ENCODE assay signal across 23 cellular contexts in genomic region chr3:128381609-128382008, GRCh38.
DNase-seq lines count a peak whose midpoint lies in the region; ATAC-seq and TF ChIP-seq lines count a peak whose summit lies in the region.
"Had no signal": no experiment of that assay in that cellular context is flagged by ENCODE, and none has a peak within 500 bp of the region (broad histone marks: within the 10 kb centered on the region; RNA-seq: fewer than 3 reads in every experiment).

No MANE protein-coding gene starts in this region.

- peak overlapping the region; percentile 100 for H3K27ac ChIP-seq in VCaP
- H3K27ac ChIP-seq in tibial artery, result peak overlapping the region; percentile 69 to 72
- H3K27ac ChIP-seq in substantia nigra (ENCODE audit: low read depth, low read length, poor library complexity, severe bottlenecking), result no peak overlapping the region
- H3K27ac ChIP-seq: A549, gastroesophageal sphincter had no signal

- peak overlapping the region; percentile 46 for H3K27ac Mint-ChIP-seq in activated naive CD4-positive, alpha-beta T cell treated with anti-CD3 and anti-CD28 coated beads for 36 hours
- H3K27ac Mint-ChIP-seq in activated naive CD4-positive, alpha-beta T cell treated with anti-CD3 and anti-CD28 coated beads, Interleukin-2, amount 50 U/mL, for 72 hours, result no peak overlapping the region
- peak overlapping the region; percentile 20 to 89 (median 83) for H3K27ac Mint-ChIP-seq in nephron
- H3K27ac Mint-ChIP-seq: activated naive CD8-positive, alpha-beta T cell treated with anti-CD3 and anti-CD28 coated beads, Interleukin-2, amount 50 U/mL, for 24 hours; stimulated activated memory B cell treated with anti-CD40 and anti-IgM and Interleukin-4, amounts not matched to agents 10 μg/mL and 1 μg/mL and 100 μg/mL, for 72 hours had no signal

- intact Hi-C loops in activated naive CD4-positive, alpha-beta T cell treated with anti-CD3 and anti-CD28 coated beads for 36 hours (cut with micrococcal nuclease), result no loop called here
- intact Hi-C loops in tibial artery (cut with DNase I; ENCODE audit: low total_unique reads), result no loop called here

- CTCF ChIA-PET in activated naive CD4-positive, alpha-beta T cell treated with anti-CD3 and anti-CD28 coated beads for 36 hours (lab: Charles Lee), result no interaction called here

- H3K4me3 ChIP-seq in tibial artery, result no peak overlapping the region
- H3K4me3 ChIP-seq: A549, gastroesophageal sphincter had no signal

- H3K36me3 Mint-ChIP-seq in activated naive CD4-positive, alpha-beta T cell treated with anti-CD3 and anti-CD28 coated beads for 36 hours (ENCODE audit: low read depth), result no peaks in the 10 kb centered on the region
- no peaks in the 10 kb centered on the region for H3K36me3 Mint-ChIP-seq in activated naive CD4-positive, alpha-beta T cell treated with anti-CD3 and anti-CD28 coated beads, Interleukin-2, amount 50 U/mL, for 72 hours
- H3K36me3 Mint-ChIP-seq in nephron (ENCODE audit: low read depth), result peaks cover 6% of the 10 kb centered on the region

- no peaks in the 10 kb centered on the region for H3K9me3 Mint-ChIP-seq in activated naive CD4-positive, alpha-beta T cell treated with anti-CD3 and anti-CD28 coated beads for 36 hours
- no peaks in the 10 kb centered on the region for H3K9me3 Mint-ChIP-seq in activated naive CD4-positive, alpha-beta T cell treated with anti-CD3 and anti-CD28 coated beads, Interleukin-2, amount 50 U/mL, for 72 hours
- H3K9me3 Mint-ChIP-seq in nephron, result no peaks in the 10 kb centered on the region
- H3K9me3 Mint-ChIP-seq: activated naive CD8-positive, alpha-beta T cell treated with anti-CD3 and anti-CD28 coated beads, Interleukin-2, amount 50 U/mL, for 24 hours; immature natural killer cell; naive thymus-derived CD4-positive, alpha-beta T cell; stimulated activated memory B cell treated with anti-CD40 and anti-IgM and Interleukin-4, amounts not matched to agents 10 μg/mL and 1 μg/mL and 100 μg/mL, for 72 hours had no signal

- no peaks in the 10 kb centered on the region for H3K27me3 ChIP-seq in tibial artery
- H3K27me3 ChIP-seq: gastroesophageal sphincter had no signal

- peaks cover 0 to 68% (median 64%) of the 10 kb centered on the region in 4 donors for H3K4me1 ChIP-seq in tibial artery

- H3K27me3 Mint-ChIP-seq in activated naive CD4-positive, alpha-beta T cell treated with anti-CD3 and anti-CD28 coated beads for 36 hours (ENCODE audit: low read depth), result no peaks in the 10 kb centered on the region
- H3K27me3 Mint-ChIP-seq in nephron (ENCODE audit: low read depth), result peaks cover 3% of the 10 kb centered on the region
- H3K27me3 Mint-ChIP-seq: activated naive CD8-positive, alpha-beta T cell treated with anti-CD3 and anti-CD28 coated beads, Interleukin-2, amount 50 U/mL, for 24 hours; naive thymus-derived CD4-positive, alpha-beta T cell; stimulated activated memory B cell treated with anti-CD40 and anti-IgM and Interleukin-4, amounts not matched to agents 10 μg/mL and 1 μg/mL and 100 μg/mL, for 72 hours had no signal

- H3K9me3 ChIP-seq in tibial artery, result no peaks in the 10 kb centered on the region
- H3K9me3 ChIP-seq: A549, gastroesophageal sphincter had no signal

- no peaks in the 10 kb centered on the region for H3K36me3 ChIP-seq in tibial artery
- H3K36me3 ChIP-seq: gastroesophageal sphincter had no signal

- TF ChIP-seq CTCF in VCaP (conservative IDR thresholded peaks at IDR 0.05), result no peak
- no peak for TF ChIP-seq CTCF in nephron (IDR thresholded peaks at IDR 0.05; ENCODE audit: unreplicated experiment in 3 of 3)
- no peak for TF ChIP-seq CTCF in tibial artery (IDR thresholded peaks at IDR 0.05)

- no peak overlapping the region for H3K4me3 Mint-ChIP-seq in activated naive CD4-positive, alpha-beta T cell treated with anti-CD3 and anti-CD28 coated beads for 36 hours
- no peak overlapping the region for H3K4me3 Mint-ChIP-seq in nephron
- H3K4me3 Mint-ChIP-seq: activated naive CD8-positive, alpha-beta T cell treated with anti-CD3 and anti-CD28 coated beads, Interleukin-2, amount 50 U/mL, for 24 hours; immature natural killer cell; naive thymus-derived CD4-positive, alpha-beta T cell; stimulated activated memory B cell treated with anti-CD40 and anti-IgM and Interleukin-4, amounts not matched to agents 10 μg/mL and 1 μg/mL and 100 μg/mL, for 72 hours had no signal

- ATAC-seq in activated naive CD4-positive, alpha-beta T cell treated with anti-CD3 and anti-CD28 coated beads, Interleukin-2, amount 50 U/mL, for 72 hours, result no peak
- ATAC-seq in HG02973 (IDR thresholded peaks at IDR 0.05; ENCODE audit: unreplicated experiment), result no peak
- ATAC-seq: A549; activated naive CD8-positive, alpha-beta T cell treated with anti-CD3 and anti-CD28 coated beads, Interleukin-2, amount 50 U/mL, for 24 hours; gastroesophageal sphincter; naive thymus-derived CD4-positive, alpha-beta T cell; stimulated activated memory B cell treated with anti-CD40 and anti-IgM and Interleukin-4, amounts not matched to agents 10 μg/mL and 1 μg/mL and 100 μg/mL, for 72 hours had no signal

- peaks cover 5% of the 10 kb centered on the region for H3K4me1 Mint-ChIP-seq in activated naive CD4-positive, alpha-beta T cell treated with anti-CD3 and anti-CD28 coated beads for 36 hours (ENCODE audit: low read depth)
- peaks cover 81% of the 10 kb centered on the region for H3K4me1 Mint-ChIP-seq in nephron
- H3K4me1 Mint-ChIP-seq: activated naive CD8-positive, alpha-beta T cell treated with anti-CD3 and anti-CD28 coated beads, Interleukin-2, amount 50 U/mL, for 24 hours had no signal

- no peak for DNase-seq in activated naive CD4-positive, alpha-beta T cell treated with anti-CD3 and anti-CD28 coated beads for 36 hours
- DNase-seq in activated naive CD4-positive, alpha-beta T cell treated with anti-CD3 and anti-CD28 coated beads, Interleukin-2, amount 50 U/mL, for 72 hours (ENCODE audit: low spot score in 2 of 2), result no peak
- DNase-seq in tibial artery (no peak), substantia nigra (lab: John Stamatoyannopoulos, UW) (no peak), retina (no peak)
- DNase-seq: activated CD8-positive, alpha-beta memory T cell treated with anti-CD3 and anti-CD28 coated beads for 24 hours; activated gamma-delta T cell; activated naive CD8-positive, alpha-beta T cell treated with anti-CD3 and anti-CD28 coated beads, Interleukin-2, amount 50 U/mL, for 24 hours; activated T-cell treated with anti-CD3 and anti-CD28 coated beads, Interleukin-2, amount 50 U/mL, for 1 hour; dermis blood vessel endothelial cell; immature natural killer cell; Karpas-422; MV-4-11; naive thymus-derived CD4-positive, alpha-beta T cell; NCI-H1436 treated with DMSO at 0.1 percent for 48 hours; NCI-H774; stimulated activated CD4-positive, alpha-beta T cell treated with anti-CD3 and anti-CD28 coated beads, Interleukin-4, amount 100 ng/mL, for 1 hour had no signal

Comparison
In these comparisons a context has a peak if more than half of its experiments do, and no peak if none do; other contexts are left out.
1. H3K27ac Mint-ChIP-seq: peak in activated naive CD4-positive, alpha-beta T cell treated with anti-CD3 and anti-CD28 coated beads for 36 hours (single experiment) and nephron (3 of 3); none in activated naive CD4-positive, alpha-beta T cell treated with anti-CD3 and anti-CD28 coated beads, Interleukin-2, amount 50 U/mL, for 72 hours (0 of 2).